Comparison of ENCODE assay signal across 14 cellular contexts in the genomic region with DNA sequence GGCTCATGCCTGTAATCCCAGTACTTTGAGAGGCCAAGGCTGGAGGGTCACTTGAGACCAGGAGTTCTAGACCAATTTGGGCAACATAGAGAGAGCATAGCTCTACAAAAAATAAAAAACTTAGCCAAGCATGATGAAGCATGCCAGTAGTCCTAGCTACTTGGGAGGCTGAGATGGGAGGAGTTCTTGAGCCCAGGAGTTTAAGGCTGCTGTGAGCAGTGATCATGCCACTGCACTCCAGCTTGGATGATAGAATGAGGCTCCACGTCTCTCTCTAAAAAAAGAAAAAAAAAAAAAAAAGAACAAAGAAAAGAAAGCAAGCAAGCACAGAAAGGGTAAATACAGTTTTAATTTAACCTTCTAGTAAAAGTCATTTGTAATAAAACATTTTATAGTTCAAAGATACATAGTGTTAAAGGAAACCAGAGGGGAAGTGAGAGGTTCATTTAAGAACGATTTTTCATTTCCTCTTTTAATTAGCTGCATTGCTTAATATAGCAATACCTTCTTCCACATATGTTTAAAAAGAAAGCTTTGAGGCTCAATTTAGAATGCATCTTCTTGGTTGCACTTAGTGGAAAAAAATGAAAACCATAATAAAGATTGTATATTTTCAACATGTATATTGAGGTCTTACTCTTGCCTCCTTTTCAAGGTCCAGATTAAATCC. TPM values are rescaled to one million over a fixed set of nuclear protein-coding genes. Genes with fewer than 3 reads are reported as not detected.
DNase-seq lines count a peak whose midpoint lies in the region; ATAC-seq and TF ChIP-seq lines count a peak whose summit lies in the region.
"Had no signal": no experiment of that assay in that cellular context is flagged by ENCODE, and none has a peak within 500 bp of the region (broad histone marks: within the 10 kb centered on the region; RNA-seq: fewer than 3 reads in every experiment).

No MANE protein-coding gene starts in this region.

- peaks cover 5 to 11% of the 10 kb centered on the region in 2 donors for H3K36me3 Mint-ChIP-seq in CD14-positive monocyte
- no peaks in the 10 kb centered on the region for H3K36me3 Mint-ChIP-seq in chondrocyte (ENCODE audit: low read depth)
- H3K36me3 Mint-ChIP-seq: naive thymus-derived CD4-positive, alpha-beta T cell; WTC11 had no signal

- H3K9me3 Mint-ChIP-seq in CD14-positive monocyte (peaks cover 0 to 4% (median 3%) of the 10 kb centered on the region in 7 donors), chondrocyte (ENCODE audit: low read depth) (no peaks in the 10 kb centered on the region)
- H3K9me3 Mint-ChIP-seq: activated T-helper 2 cell treated with anti-CD3 and anti-CD28 coated beads, Interferon-gamma antibody, Interleukin-2, Interleukin-4, amounts not matched to agents 10 μg/mL and 5 μg/mL and 100 μg/mL, durations not matched to agents 14 hours and 24 hours and 36 hours; naive thymus-derived CD4-positive, alpha-beta T cell had no signal

- TF ChIP-seq CTCF in CD14-positive monocyte (IDR thresholded peaks at IDR 0.05): no peak
- no peak for TF ChIP-seq CTCF in chondrocyte (IDR thresholded peaks at IDR 0.05)

- H3K27me3 Mint-ChIP-seq in CD14-positive monocyte (ENCODE audit: low read depth in 3 of 3) (no peaks in the 10 kb centered on the region), chondrocyte (ENCODE audit: low read depth) (peaks cover 20% of the 10 kb centered on the region)

- peaks cover 58% of the 10 kb centered on the region for H3K4me1 Mint-ChIP-seq in CD14-positive monocyte
- peaks cover 7% of the 10 kb centered on the region for H3K4me1 Mint-ChIP-seq in chondrocyte (ENCODE audit: low read depth)

- no peak for DNase-seq in CD14-positive monocyte (ENCODE audit: low spot score)
- DNase-seq in Kasumi-1 (lab: John Stamatoyannopoulos, UW): peak; percentile 14 to 29
- DNase-seq in NCI-H82 treated with DMSO at 0.1 percent for 48 hours (lab: John Stamatoyannopoulos, UW; ENCODE audit: unreplicated experiment): no peak
- DNase-seq in NCI-H146 (lab: John Stamatoyannopoulos, UW): no peak
- DNase-seq in chondrocyte (ENCODE audit: low spot score): no peak
- DNase-seq in glomerular visceral epithelial cell (ENCODE audit: extremely low spot score): no peak
- DNase-seq: ACHN; naive thymus-derived CD4-positive, alpha-beta T cell had no signal

- peak overlapping the region in 1 of 2 donors; percentile 67 for H3K4me3 Mint-ChIP-seq in CD14-positive monocyte
- no peak overlapping the region for H3K4me3 Mint-ChIP-seq in chondrocyte (ENCODE audit: unreplicated experiment)
- H3K4me3 Mint-ChIP-seq: naive thymus-derived CD4-positive, alpha-beta T cell; WTC11 had no signal

- peak overlapping the region; percentile 69 to 91 (median 83) for H3K27ac Mint-ChIP-seq in CD14-positive monocyte
- no peak overlapping the region for H3K27ac Mint-ChIP-seq in chondrocyte (ENCODE audit: unreplicated experiment)
- H3K27ac Mint-ChIP-seq: activated T-helper 2 cell treated with anti-CD3 and anti-CD28 coated beads, Interferon-gamma antibody, Interleukin-2, Interleukin-4, amounts not matched to agents 10 μg/mL and 5 μg/mL and 100 μg/mL, durations not matched to agents 14 hours and 24 hours and 36 hours; naive thymus-derived CD4-positive, alpha-beta T cell; WTC11 had no signal

- intact Hi-C loops in CD14-positive monocyte (cut with micrococcal nuclease): loop anchor here in 1 of 2 donors (5.0 kb wide), 1 partner anchor 36 kb away; no protein-coding TSS in a partner anchor

- peak; percentile 87 for ATAC-seq in GM19452 (IDR thresholded peaks at IDR 0.05; ENCODE audit: unreplicated experiment)
- ATAC-seq in HG02973 (IDR thresholded peaks at IDR 0.05; ENCODE audit: unreplicated experiment): peak; percentile 76
- ATAC-seq: esophagus mucosa; naive thymus-derived CD4-positive, alpha-beta T cell; WTC11 had no signal

RNA-seq across cellular contexts. Expression of gene GAPT, which starts 14.9 kb away (rescaled TPM):
- 100 to 1,000 TPM; 103 to 173 TPM for polyA plus RNA-seq in CD14-positive monocyte
- total RNA-seq in chondrocyte: not detected in 3 replicates
- total RNA-seq: activated T-helper 2 cell treated with anti-CD3 and anti-CD28 coated beads, Interferon-gamma antibody, Interleukin-2, Interleukin-4, amounts not matched to agents 10 μg/mL and 5 μg/mL and 100 μg/mL, durations not matched to agents 14 hours and 24 hours and 36 hours; smooth muscle cell; WTC11 had no signal
- polyA plus RNA-seq: smooth muscle cell had no signal

RNA-seq across cellular contexts. Expression of gene PLK2, which starts 46.2 kb away (rescaled TPM):
- polyA plus RNA-seq in CD14-positive monocyte: 1 to 10 TPM; 3.4 to 4.5 TPM
- 40.0 to 48.4 TPM (median 46.8 TPM) in 3 replicates for total RNA-seq in chondrocyte

Comparison
In these comparisons a context has a peak if more than half of its experiments do, and no peak if none do; other contexts are left out.
1. DNase-seq: peak in Kasumi-1 (2 of 2); none in CD14-positive monocyte (single experiment), NCI-H82 treated with DMSO at 0.1 percent for 48 hours (single experiment), NCI-H146 (single experiment), chondrocyte (single experiment) and glomerular visceral epithelial cell (single experiment).